In genomic region chr19:16927883-16928282, GRCh38 we compare ENCODE assay signal across 19 cellular contexts. TPM values are rescaled to one million over a fixed set of nuclear protein-coding genes. Genes with fewer than 3 reads are reported as not detected.
DNase-seq lines count a peak whose midpoint lies in the region.
"Had no signal": no experiment of that assay in that cellular context is flagged by ENCODE, and none has a peak within 500 bp of the region (broad histone marks: within the 10 kb centered on the region; RNA-seq: fewer than 3 reads in every experiment).

No MANE protein-coding gene starts in this region.

- peaks cover 0 to 7% of the 10 kb centered on the region in 2 donors for H3K36me3 ChIP-seq in neuronal stem cell (replicated peaks in 1 of 2; ENCODE audit: control insufficient read depth in 2 of 2, insufficient read depth in 2 of 2, low read length in 2 of 2)
- H3K36me3 ChIP-seq: HAP-1 had no signal

- H3K27me3 ChIP-seq in neuronal stem cell (ENCODE audit: control insufficient read depth in 3 of 3, insufficient read depth in 3 of 3, low read depth in 1 of 3, low read length in 3 of 3) = no peaks in the 10 kb centered on the region
- H3K27me3 ChIP-seq: BLaER1 had no signal

- no peak overlapping the region for H2BK120ac ChIP-seq in neuronal stem cell (ENCODE audit: low read depth, low read length)

- H3K4me3 ChIP-seq in neuronal stem cell (ENCODE audit: low read length in 2 of 2) = no peak overlapping the region
- H3K4me3 ChIP-seq: BLaER1, GM23338, HAP-1 had no signal

- H2AK5ac ChIP-seq in neuronal stem cell (ENCODE audit: low read depth, low read length) = no peak overlapping the region

- H3K4me1 ChIP-seq in neuronal stem cell (ENCODE audit: control insufficient read depth in 2 of 2, insufficient read depth in 1 of 2, low read depth in 1 of 2, low read length in 2 of 2) = no peaks in the 10 kb centered on the region
- H3K4me1 ChIP-seq: BLaER1, HAP-1 had no signal

- no CpG with 5 or more reads among the region's 13 CpGs for WGBS in neuronal stem cell (ENCODE audit: extremely low coverage in 2 of 2, insufficient read length in 2 of 2, insufficient replicate concordance in 1 of 2), 2 donors

- no peak overlapping the region for H3K27ac ChIP-seq in neuronal stem cell (replicated peaks; ENCODE audit: low read length)
- H3K27ac ChIP-seq: 22Rv1, BLaER1, C4-2B had no signal

- H3K23ac ChIP-seq in neuronal stem cell (ENCODE audit: low read depth, low read length, poor library complexity) = peak overlapping the region; percentile 48

- peaks cover 5% of the 10 kb centered on the region for H3K79me1 ChIP-seq in neuronal stem cell (ENCODE audit: low read depth, low read length)

- no peak overlapping the region for H3K4ac ChIP-seq in neuronal stem cell (ENCODE audit: low read length)

- H4K91ac ChIP-seq in neuronal stem cell (ENCODE audit: low read depth, low read length, poor library complexity) = no peak overlapping the region

- no peak overlapping the region for H2BK15ac ChIP-seq in neuronal stem cell (ENCODE audit: low read length)

- H4K8ac ChIP-seq in neuronal stem cell (ENCODE audit: low read depth, low read length) = no peak overlapping the region

- peak overlapping the region; percentile 44 for H3K14ac ChIP-seq in neuronal stem cell (ENCODE audit: low read length)

- peak overlapping the region; percentile 8 for H2BK5ac ChIP-seq in neuronal stem cell (ENCODE audit: low read length)

- H2BK12ac ChIP-seq in neuronal stem cell (ENCODE audit: low read length) = no peak overlapping the region

- DNase-seq in activated effector memory CD4-positive, alpha-beta T cell treated with anti-CD3 and anti-CD28 coated beads, Interleukin-2, amount 50 U/mL, for 16 hours = peak; percentile 45
- DNase-seq in activated effector memory CD4-positive, alpha-beta T cell treated with Interleukin-2 at 50 U/mL for 16 hours = no peak
- DNase-seq in iPS-NIHi11 (ENCODE audit: low spot score) (peak; percentile 2), neuronal stem cell (ENCODE audit: low spot score) (no peak), GM19238 (ENCODE audit: insufficient read length, low spot score) (no peak), NCI-H1436 treated with DMSO at 0.1 percent for 48 hours (lab: John Stamatoyannopoulos, UW) (no peak), GM19240 (ENCODE audit: insufficient read length, low spot score) (no peak)
- DNase-seq: CD4-positive, alpha-beta T cell; CD8-positive, alpha-beta memory T cell; DMS53; DMS79 treated with DMSO at 0.1 percent for 48 hours; GF-D8; HFFc6 had no signal

- no peak overlapping the region for H2AFZ ChIP-seq in neuronal stem cell (ENCODE audit: low read length)
- H2AFZ ChIP-seq: GM23338 had no signal

- no peak overlapping the region for H3K4me2 ChIP-seq in neuronal stem cell (ENCODE audit: insufficient read depth, low read length, poor library complexity, severe bottlenecking)
- H3K4me2 ChIP-seq: BLaER1, GM23338 had no signal

- H3K9ac ChIP-seq in neuronal stem cell (ENCODE audit: low read depth, low read length, poor library complexity) = peak overlapping the region; percentile 30
- H3K9ac ChIP-seq: BLaER1 had no signal

- H3K9me3 ChIP-seq in neuronal stem cell (replicated peaks in 1 of 2; ENCODE audit: control insufficient read depth in 2 of 2, insufficient read depth in 1 of 2, low read depth in 1 of 2, low read length in 2 of 2) = peaks cover 9 to 13% of the 10 kb centered on the region in 2 donors
- H3K9me3 ChIP-seq: HAP-1 had no signal

- H3K18ac ChIP-seq in neuronal stem cell (ENCODE audit: low read length) = no peak overlapping the region

RNA-seq across cellular contexts. Expression of gene F2RL3, which starts 39.1 kb away (rescaled TPM):
- polyA plus RNA-seq in neuronal stem cell (2013, experiment 1 of 2) = not detected
- not detected for polyA plus RNA-seq in neuronal stem cell (2013, experiment 2 of 2)
- polyA plus RNA-seq: AG04450; CD8-positive, alpha-beta memory T cell; GM23338 had no signal

Comparison
In these comparisons a context has a peak if more than half of its experiments do, and no peak if none do; other contexts are left out.
1. DNase-seq: peak in activated effector memory CD4-positive, alpha-beta T cell treated with anti-CD3 and anti-CD28 coated beads, Interleukin-2, amount 50 U/mL, for 16 hours (single experiment) and iPS-NIHi11 (single experiment); none in activated effector memory CD4-positive, alpha-beta T cell treated with Interleukin-2 at 50 U/mL for 16 hours (single experiment), neuronal stem cell (single experiment), GM19238 (single experiment), NCI-H1436 treated with DMSO at 0.1 percent for 48 hours (single experiment) and GM19240 (single experiment).